ENCODE assay signal across 1 cellular context in genomic region chr17:992933-993332, GRCh38.
TF ChIP-seq lines count a peak whose summit lies in the region.

No MANE protein-coding gene starts in this region.

TF ChIP-seq in GM23338, 12 proteins besides CTCF, POLR2A, EP300 and RAD21:
- TF ChIP-seq ZNF462 (CRISPR knock-in tag; IDR thresholded peaks at IDR 0.05) (no peak), POLR2AphosphoS5 (IDR thresholded peaks at IDR 0.05; ENCODE audit: low read depth) (no peak), CREB1 (CRISPR knock-in tag; IDR thresholded peaks at IDR 0.05; ENCODE audit: low read depth) (no peak), ZNF331 (CRISPR knock-in tag; IDR thresholded peaks at IDR 0.05; ENCODE audit: low read depth) (no peak), STAT1 (IDR thresholded peaks at IDR 0.05; ENCODE audit: unreplicated experiment) (no peak), EZH2 (IDR thresholded peaks at IDR 0.05; ENCODE audit: low read depth, unreplicated experiment) (no peak), NANOG (IDR thresholded peaks at IDR 0.05; ENCODE audit: borderline replicate concordance) (no peak), ZNF114 (CRISPR knock-in tag; IDR thresholded peaks at IDR 0.05) (no peak), EZH2phosphoT487 (IDR thresholded peaks at IDR 0.05; ENCODE audit: unreplicated experiment) (no peak), JUNB (IDR thresholded peaks at IDR 0.05; ENCODE audit: unreplicated experiment) (no peak)
